Comparison of ENCODE assay signal across 27 cellular contexts in genomic region chr22:49153921-49154320, GRCh38.
DNase-seq lines count a peak whose midpoint lies in the region; ATAC-seq, FAIRE-seq and TF ChIP-seq lines count a peak whose summit lies in the region.
"Had no signal": no experiment of that assay in that cellular context is flagged by ENCODE, and none has a peak within 500 bp of the region (broad histone marks: within the 10 kb centered on the region; RNA-seq: fewer than 3 reads in every experiment).

No MANE protein-coding gene starts in this region.

- H3K4me1 ChIP-seq in kidney (ENCODE audit: control insufficient read depth in 1 of 2, insufficient read depth in 1 of 2, low read depth in 1 of 2, low read length in 2 of 2) (no peaks in the 10 kb centered on the region), neuronal stem cell (ENCODE audit: control insufficient read depth in 2 of 2, insufficient read depth in 1 of 2, low read depth in 1 of 2, low read length in 2 of 2) (peaks cover 0 to 27% of the 10 kb centered on the region in 2 donors), spleen (no peaks in the 10 kb centered on the region)
- H3K4me1 ChIP-seq: A549, BE2C had no signal

- H3K18ac ChIP-seq in neuronal stem cell (ENCODE audit: low read length), result peak overlapping the region; percentile 69

- no peak overlapping the region for H2BK5ac ChIP-seq in neuronal stem cell (ENCODE audit: low read length)

- H3K14ac ChIP-seq in neuronal stem cell (ENCODE audit: low read length), result no peak overlapping the region

- H4K91ac ChIP-seq in neuronal stem cell (ENCODE audit: low read depth, low read length, poor library complexity), result no peak overlapping the region

- no peak overlapping the region for H2AFZ ChIP-seq in neuronal stem cell (ENCODE audit: low read length)
- H2AFZ ChIP-seq: GM23248 had no signal

- H4K8ac ChIP-seq in neuronal stem cell (ENCODE audit: low read depth, low read length), result peak overlapping the region; percentile 26

- H3K27ac ChIP-seq in kidney (ENCODE audit: low read depth in 2 of 2, low read length in 2 of 2) (no peak overlapping the region), neuronal stem cell (replicated peaks; ENCODE audit: low read length) (no peak overlapping the region), spleen (no peak overlapping the region)
- H3K27ac ChIP-seq: A549; BLaER1 treated with 17β-estradiol and CSF1 and Interleukin-3, amounts not matched to agents 10 nM and 100 nM; GM23248 had no signal

- H3K36me3 ChIP-seq in kidney (ENCODE audit: control insufficient read depth in 1 of 2, insufficient read depth in 2 of 2, low read length in 2 of 2) (no peaks in the 10 kb centered on the region), neuronal stem cell (replicated peaks in 1 of 2; ENCODE audit: control insufficient read depth in 2 of 2, insufficient read depth in 2 of 2, low read length in 2 of 2) (no peaks in the 10 kb centered on the region), spleen (no peaks in the 10 kb centered on the region)
- H3K36me3 ChIP-seq: BE2C; BLaER1 treated with 17β-estradiol and CSF1 and Interleukin-3, amounts not matched to agents 10 nM and 100 nM had no signal

- DNase-seq in activated effector memory CD4-positive, alpha-beta T cell treated with anti-CD3 and anti-CD28 coated beads, Interleukin-2, amount 50 U/mL, for 16 hours, result peak; percentile 55
- no peak for DNase-seq in activated effector memory CD4-positive, alpha-beta T cell treated with Interleukin-2 at 50 U/mL for 16 hours
- DNase-seq in kidney (peak; percentile 44), neuronal stem cell (ENCODE audit: low spot score) (no peak), spleen (peak; percentile 55), putamen (ENCODE audit: low spot score) (no peak)
- no peak for DNase-seq in activated CD4-positive, alpha-beta T cell treated with anti-CD3 and anti-CD28 coated beads for 1 hour
- DNase-seq: 8988T; ACHN; AML-193; BE2C; CD4-positive, alpha-beta T cell; CD8-positive, alpha-beta memory T cell; DMS 273 treated with DMSO at 0.1 percent for 48 hours; DMS79; EL; GDM1; GM23248; H7; HCEC 1CT had no signal

- H3K27me3 ChIP-seq in neuronal stem cell (ENCODE audit: control insufficient read depth in 3 of 3, insufficient read depth in 3 of 3, low read depth in 1 of 3, low read length in 3 of 3), result no peaks in the 10 kb centered on the region
- peaks cover 0 to 52% (median 0%) of the 10 kb centered on the region in 7 donors for H3K27me3 ChIP-seq in spleen (replicated peaks in 1 of 7)
- H3K27me3 ChIP-seq: BE2C; BLaER1 treated with 17β-estradiol and CSF1 and Interleukin-3, amounts not matched to agents 10 nM and 100 nM had no signal

- WGBS in neuronal stem cell (ENCODE audit: extremely low coverage in 2 of 2, insufficient read length in 2 of 2, insufficient replicate concordance in 1 of 2), 2 donors, result no CpG with 5 or more reads among the region's 11 CpGs
- 80 to 92% (median 85%) methylated on average over 11 of the region's 11 CpGs for WGBS in spleen, 5 donors

- H3K23ac ChIP-seq in neuronal stem cell (ENCODE audit: low read depth, low read length, poor library complexity), result no peak overlapping the region

- TF ChIP-seq CTCF in kidney (IDR thresholded peaks at IDR 0.05; ENCODE audit: borderline replicate concordance, extremely low read depth, insufficient read depth) (no peak), spleen (IDR thresholded peaks at IDR 0.05 in 8 of 11, conservative IDR thresholded peaks at IDR 0.05 in 3 of 11) (no peak)

- ATAC-seq in HG03139 (IDR thresholded peaks at IDR 0.05; ENCODE audit: unreplicated experiment), result no peak
- ATAC-seq: A549, GM12878 had no signal

- no peaks in the 10 kb centered on the region for H3K79me1 ChIP-seq in neuronal stem cell (ENCODE audit: low read depth, low read length)

- no peak overlapping the region for H3K4me2 ChIP-seq in neuronal stem cell (ENCODE audit: insufficient read depth, low read length, poor library complexity, severe bottlenecking)
- H3K4me2 ChIP-seq: A549; BLaER1 treated with 17β-estradiol and CSF1 and Interleukin-3, amounts not matched to agents 10 nM and 100 nM had no signal

- peak overlapping the region; percentile 55 for H2BK15ac ChIP-seq in neuronal stem cell (ENCODE audit: low read length)

- H3K9ac ChIP-seq in kidney (ENCODE audit: low read length in 2 of 2), result no peak overlapping the region
- H3K9ac ChIP-seq in neuronal stem cell (ENCODE audit: low read depth, low read length, poor library complexity), result no peak overlapping the region
- H3K9ac ChIP-seq: BLaER1 treated with 17β-estradiol and CSF1 and Interleukin-3, amounts not matched to agents 10 nM and 100 nM; GM23248 had no signal

- no peak overlapping the region for H3K4ac ChIP-seq in neuronal stem cell (ENCODE audit: low read length)

- H2BK120ac ChIP-seq in neuronal stem cell (ENCODE audit: low read depth, low read length), result no peak overlapping the region

- FAIRE-seq in kidney (lab: Jason Lieb, UNC), result no peak
- FAIRE-seq: A549, D721Med, GM12878, GM19239, H1 had no signal

- H2AK5ac ChIP-seq in neuronal stem cell (ENCODE audit: low read depth, low read length), result peak overlapping the region; percentile 99

- peak overlapping the region; percentile 77 for H2BK12ac ChIP-seq in neuronal stem cell (ENCODE audit: low read length)

- no peaks in the 10 kb centered on the region for H3K9me3 ChIP-seq in kidney (ENCODE audit: control insufficient read depth in 1 of 2, low read length in 2 of 2)
- peaks cover 0 to 2% of the 10 kb centered on the region in 2 donors for H3K9me3 ChIP-seq in neuronal stem cell (replicated peaks in 1 of 2; ENCODE audit: control insufficient read depth in 2 of 2, insufficient read depth in 1 of 2, low read depth in 1 of 2, low read length in 2 of 2)
- no peaks in the 10 kb centered on the region for H3K9me3 ChIP-seq in spleen
- H3K9me3 ChIP-seq: A549; BE2C; BLaER1 treated with 17β-estradiol and CSF1 and Interleukin-3, amounts not matched to agents 10 nM and 100 nM had no signal

- intact Hi-C loops in kidney (cut with DNase I), result no loop called here
- intact Hi-C loops in spleen (cut with DNase I; ENCODE audit: low total_unique reads), result no loop called here

- TF ChIP-seq POLR2A in spleen (IDR thresholded peaks at IDR 0.05), result no peak

- H3K4me3 ChIP-seq in kidney (ENCODE audit: low read length in 2 of 2) (no peak overlapping the region), neuronal stem cell (ENCODE audit: low read length in 2 of 2) (no peak overlapping the region), spleen (no peak overlapping the region)
- H3K4me3 ChIP-seq: A549; BLaER1 treated with 17β-estradiol and CSF1 and Interleukin-3, amounts not matched to agents 10 nM and 100 nM; GM12878; GM23248 had no signal

Comparison
In these comparisons a context has a peak if more than half of its experiments do, and no peak if none do; other contexts are left out.
1. DNase-seq: peak in activated effector memory CD4-positive, alpha-beta T cell treated with anti-CD3 and anti-CD28 coated beads, Interleukin-2, amount 50 U/mL, for 16 hours (single experiment), kidney (single experiment) and spleen (single experiment); none in activated effector memory CD4-positive, alpha-beta T cell treated with Interleukin-2 at 50 U/mL for 16 hours (single experiment), neuronal stem cell (single experiment), putamen (single experiment) and activated CD4-positive, alpha-beta T cell treated with anti-CD3 and anti-CD28 coated beads for 1 hour (single experiment).